In genomic region chr11:19508166-19508565, GRCh38 we compare ENCODE assay signal across 16 cellular contexts.
DNase-seq lines count a peak whose midpoint lies in the region; ATAC-seq and TF ChIP-seq lines count a peak whose summit lies in the region.
"Had no signal": no experiment of that assay in that cellular context is flagged by ENCODE, and none has a peak within 500 bp of the region (broad histone marks: within the 10 kb centered on the region; RNA-seq: fewer than 3 reads in every experiment).

No MANE protein-coding gene starts in this region.

- CTCF ChIA-PET in OCI-LY7 (lab: Charles Lee; ENCODE audit: unreplicated experiment) = no interaction called here

- H2AFZ ChIP-seq in OCI-LY7 (ENCODE audit: low read length) = no peak overlapping the region

- H3K4me1 ChIP-seq in OCI-LY7 (ENCODE audit: insufficient read depth, low read length, poor library complexity, severe bottlenecking) = no peaks in the 10 kb centered on the region
- H3K4me1 ChIP-seq: upper lobe of right lung had no signal

- TF ChIP-seq CTCF in choroid plexus epithelial cell (conservative IDR thresholded peaks at IDR 0.05; ENCODE audit: low read depth, low read length) (no peak), OCI-LY7 (conservative IDR thresholded peaks at IDR 0.05; ENCODE audit: low read length) (no peak)

- DNase-seq in ACHN = peak; percentile 18
- peak; percentile 44 for DNase-seq in HuH-7 (ENCODE audit: low spot score)
- peak; percentile 13 for DNase-seq in choroid plexus epithelial cell (ENCODE audit: low read depth)
- peak; percentile 74 for DNase-seq in left lobe of liver (ENCODE audit: low spot score)
- no peak for DNase-seq in globus pallidus (ENCODE audit: low spot score)
- DNase-seq in OCI-LY7 (ENCODE audit: low spot score) = no peak
- DNase-seq in naive thymus-derived CD8-positive, alpha-beta T cell = no peak
- DNase-seq: activated CD8-positive, alpha-beta memory T cell treated with anti-CD3 and anti-CD28 coated beads, Interleukin-2, amount 50 U/mL, for 4 hours; DND-41; NCI-H510A treated with DMSO at 0.1 percent for 48 hours; ovary; upper lobe of right lung had no signal

- ATAC-seq in left lobe of liver (peak; percentile 55), GM21737 (IDR thresholded peaks at IDR 0.05; ENCODE audit: unreplicated experiment) (no peak)
- ATAC-seq in naive thymus-derived CD8-positive, alpha-beta T cell = no peak
- ATAC-seq: upper lobe of right lung had no signal

- no peaks in the 10 kb centered on the region for H4K20me1 ChIP-seq in OCI-LY7 (ENCODE audit: insufficient read depth, low read length)

- no peaks in the 10 kb centered on the region for H3K36me3 ChIP-seq in OCI-LY7 (ENCODE audit: insufficient read depth, low read length)
- H3K36me3 ChIP-seq: ovary, upper lobe of right lung had no signal

- peaks cover 0 to 3% (median 0%) of the 10 kb centered on the region in 9 donors for H3K9me3 Mint-ChIP-seq in naive thymus-derived CD8-positive, alpha-beta T cell

- H3K4me2 ChIP-seq in OCI-LY7 (ENCODE audit: low read length) = no peak overlapping the region

- no TSS peak for BruUV-seq in OCI-LY7 (replicated peaks; lab: Mats Ljungman, UMichigan)

- no peak overlapping the region for H3K27ac Mint-ChIP-seq in naive thymus-derived CD8-positive, alpha-beta T cell
- H3K27ac Mint-ChIP-seq: activated naive CD8-positive, alpha-beta T cell had no signal

- H3K9me3 ChIP-seq in OCI-LY7 (ENCODE audit: low read length) = no peaks in the 10 kb centered on the region
- H3K9me3 ChIP-seq: ovary, upper lobe of right lung had no signal

- intact Hi-C loops in OCI-LY7 (cut with micrococcal nuclease; ENCODE audit: unreplicated experiment) = no loop called here

- no peaks in the 10 kb centered on the region for H3K36me3 Mint-ChIP-seq in naive thymus-derived CD8-positive, alpha-beta T cell
- H3K36me3 Mint-ChIP-seq: activated naive CD8-positive, alpha-beta T cell had no signal

- H3K9me2 ChIP-seq in OCI-LY7 (ENCODE audit: insufficient read depth, low read length) = no peaks in the 10 kb centered on the region

- peaks cover 15 to 34% (median 25%) of the 10 kb centered on the region in 5 donors for H3K27me3 Mint-ChIP-seq in naive thymus-derived CD8-positive, alpha-beta T cell

- no peak overlapping the region for H3K4me3 Mint-ChIP-seq in naive thymus-derived CD8-positive, alpha-beta T cell
- H3K4me3 Mint-ChIP-seq: activated naive CD8-positive, alpha-beta T cell had no signal

- H3K4me3 ChIP-seq in choroid plexus epithelial cell (ENCODE audit: low read depth, low read length) (no peak overlapping the region), OCI-LY7 (ENCODE audit: low read depth, low read length, poor library complexity, severe bottlenecking) (no peak overlapping the region)
- H3K4me3 ChIP-seq: coronary artery, ovary, SK-N-MC, upper lobe of right lung had no signal

- in situ Hi-C loops in ACHN (cut with HindIII; ENCODE audit: low pct_ligation_motif_present, low pct_unique_long_range_greater_than_20kb, low sequenced_read_pairs) = no loop called here

- no peaks in the 10 kb centered on the region for H3K79me2 ChIP-seq in OCI-LY7 (ENCODE audit: insufficient read depth, low read depth, low read length)

- peaks cover 0 to 2% (median 0%) of the 10 kb centered on the region in 4 donors for H3K4me1 Mint-ChIP-seq in naive thymus-derived CD8-positive, alpha-beta T cell

- POLR2A ChIA-PET in OCI-LY7 (lab: Charles Lee) = no interaction called here
- POLR2A ChIA-PET in naive thymus-derived CD8-positive, alpha-beta T cell (lab: Charles Lee) = no interaction called here

- no peak overlapping the region for H3K27ac ChIP-seq in OCI-LY7 (ENCODE audit: low read depth, low read length, poor library complexity, severe bottlenecking)
- H3K27ac ChIP-seq: coronary artery, ovary, SK-N-MC, upper lobe of right lung had no signal

Comparison
In these comparisons a context has a peak if more than half of its experiments do, and no peak if none do; other contexts are left out.
1. DNase-seq: peak in ACHN (single experiment), HuH-7 (single experiment), choroid plexus epithelial cell (single experiment) and left lobe of liver (single experiment); none in globus pallidus (single experiment), OCI-LY7 (single experiment) and naive thymus-derived CD8-positive, alpha-beta T cell (0 of 10).